16 cellular contexts compared by ENCODE assay signal in genomic region chr17:46115687-46116086, GRCh38.
DNase-seq lines count a peak whose midpoint lies in the region; ATAC-seq and TF ChIP-seq lines count a peak whose summit lies in the region.
"Had no signal": no experiment of that assay in that cellular context is flagged by ENCODE, and none has a peak within 500 bp of the region (broad histone marks: within the 10 kb centered on the region; RNA-seq: fewer than 3 reads in every experiment).

No MANE protein-coding gene starts in this region.

- H3K27me3 ChIP-seq in esophagus muscularis mucosa, result no peaks in the 10 kb centered on the region
- no peaks in the 10 kb centered on the region for H3K27me3 ChIP-seq in mesenchymal stem cell (ENCODE audit: control insufficient read depth in 1 of 2, insufficient read depth in 1 of 2, low read length in 2 of 2)
- no peaks in the 10 kb centered on the region for H3K27me3 ChIP-seq in thoracic aorta (replicated peaks; ENCODE audit: insufficient read depth)
- no peaks in the 10 kb centered on the region for H3K27me3 ChIP-seq in stomach
- H3K27me3 ChIP-seq: body of pancreas, pancreas, tibial nerve had no signal

- no peak overlapping the region for H3K18ac ChIP-seq in mesenchymal stem cell (ENCODE audit: low read depth in 1 of 2, low read length in 2 of 2)

- no peak overlapping the region for H2BK15ac ChIP-seq in mesenchymal stem cell (ENCODE audit: low read depth, poor library complexity, severe bottlenecking)

- TF ChIP-seq POLR2A in esophagus muscularis mucosa (IDR thresholded peaks at IDR 0.05; ENCODE audit: low read depth) (no peak), stomach (IDR thresholded peaks at IDR 0.05) (no peak)

- H3K14ac ChIP-seq in mesenchymal stem cell (ENCODE audit: low read length in 2 of 2), result no peak overlapping the region

- intact Hi-C loops in esophagus muscularis mucosa (cut with DNase I), result no loop called here
- intact Hi-C loops in stomach (cut with DNase I; ENCODE audit: low total_unique reads), result no loop called here

- no peaks in the 10 kb centered on the region for H3K9me3 ChIP-seq in esophagus muscularis mucosa
- no peaks in the 10 kb centered on the region for H3K9me3 ChIP-seq in mesenchymal stem cell (ENCODE audit: control insufficient read depth, low read length)
- H3K9me3 ChIP-seq in thoracic aorta, result no peaks in the 10 kb centered on the region
- no peaks in the 10 kb centered on the region for H3K9me3 ChIP-seq in stomach
- H3K9me3 ChIP-seq: body of pancreas, mucosa of descending colon, pancreas, tibial nerve had no signal

- ATAC-seq in thoracic aorta (ENCODE audit: insufficient number of reproducible peaks, low FRiP score, low read depth) (no peak), GM18870 (IDR thresholded peaks at IDR 0.05; ENCODE audit: unreplicated experiment) (no peak)
- ATAC-seq: body of pancreas; effector memory CD8-positive, alpha-beta T cell; mucosa of descending colon; pancreas had no signal

- H2BK12ac ChIP-seq in mesenchymal stem cell (ENCODE audit: low read length in 2 of 2), result no peak overlapping the region

- H3K27ac ChIP-seq in esophagus muscularis mucosa (replicated peaks in 1 of 4), result peak overlapping the region; percentile 36 to 73 (median 70)
- H3K27ac ChIP-seq in mesenchymal stem cell (ENCODE audit: low read length, poor library complexity, severe bottlenecking), result no peak overlapping the region
- no peak overlapping the region for H3K27ac ChIP-seq in thoracic aorta
- peak overlapping the region in 2 of 5 donors; percentile 10 to 21 for H3K27ac ChIP-seq in stomach
- H3K27ac ChIP-seq: body of pancreas, pancreas, tibial nerve had no signal

- H3K4ac ChIP-seq in mesenchymal stem cell (ENCODE audit: low read depth in 1 of 2, low read length in 2 of 2), result no peak overlapping the region

- no peak overlapping the region for H2BK120ac ChIP-seq in mesenchymal stem cell (ENCODE audit: low read depth, low read length)

- WGBS in esophagus muscularis mucosa, result 48% methylated on average over 6 of the region's 6 CpGs
- WGBS in mesenchymal stem cell, result 87% methylated on average over 6 of the region's 6 CpGs
- WGBS in stomach, 5 donors, result 56 to 75% (median 71%) methylated on average over 6 of the region's 6 CpGs

- no peak overlapping the region for H4K8ac ChIP-seq in mesenchymal stem cell (ENCODE audit: low read length)

- no peak overlapping the region for H2AK5ac ChIP-seq in mesenchymal stem cell (ENCODE audit: low read length, severe bottlenecking)

- no peak overlapping the region for H3K4me2 ChIP-seq in mesenchymal stem cell (ENCODE audit: low read length, poor library complexity, severe bottlenecking)

- H3K36me3 ChIP-seq in esophagus muscularis mucosa, result no peaks in the 10 kb centered on the region
- peaks cover 0 to 3% of the 10 kb centered on the region in 2 experiments for H3K36me3 ChIP-seq in mesenchymal stem cell (ENCODE audit: control insufficient read depth in 1 of 2, insufficient read depth in 2 of 2, low read depth in 1 of 2, low read length in 2 of 2)
- no peaks in the 10 kb centered on the region for H3K36me3 ChIP-seq in thoracic aorta
- no peaks in the 10 kb centered on the region for H3K36me3 ChIP-seq in stomach
- H3K36me3 ChIP-seq: pancreas, tibial nerve had no signal

- no peak overlapping the region for H4K91ac ChIP-seq in mesenchymal stem cell (ENCODE audit: low read length)

- no peak overlapping the region for H3K23ac ChIP-seq in mesenchymal stem cell (ENCODE audit: low read length in 2 of 2)

- H3K4me1 ChIP-seq in esophagus muscularis mucosa (peaks cover 46 to 91% (median 84%) of the 10 kb centered on the region in 4 donors), mesenchymal stem cell (ENCODE audit: control insufficient read depth, insufficient read depth, low read depth, low read length) (peaks cover 9% of the 10 kb centered on the region), thoracic aorta (ENCODE audit: control insufficient read depth in 1 of 2, low read depth in 2 of 2) (peaks cover 27 to 75% of the 10 kb centered on the region in 2 donors), stomach (peaks cover 32 to 91% (median 57%) of the 10 kb centered on the region in 4 donors)

- peaks cover 4% of the 10 kb centered on the region for H3K79me1 ChIP-seq in mesenchymal stem cell (replicated peaks; ENCODE audit: low read length, poor library complexity, severe bottlenecking)

- no peak overlapping the region for H2BK5ac ChIP-seq in mesenchymal stem cell (ENCODE audit: low read depth, low read length, poor library complexity, severe bottlenecking)

- DNase-seq in MV-4-11 (lab: John Stamatoyannopoulos, UW) (peak; percentile 10), esophagus muscularis mucosa (ENCODE audit: extremely low spot score) (no peak), mesenchymal stem cell (peak; percentile 48), thoracic aorta (ENCODE audit: low spot score) (no peak), stomach (no peak)
- no peak for DNase-seq in activated naive CD4-positive, alpha-beta T cell treated with Interleukin-2 at 50 U/mL for 16 hours
- DNase-seq: activated CD4-positive, alpha-beta T cell treated with anti-CD3 and anti-CD28 coated beads, Interleukin-2, amount 10 ng/mL, durations not matched to agents 7 days and 5 days; activated T-cell treated with anti-CD3 and anti-CD28 coated beads, Interleukin-2, amount 50 U/mL, for 48 hours; body of pancreas; effector memory CD8-positive, alpha-beta T cell; mucosa of descending colon; NCI-H82; pancreas; SHP77 had no signal

- peak overlapping the region; percentile 9 for H3K9ac ChIP-seq in mesenchymal stem cell (ENCODE audit: low read length)

- H3K4me3 ChIP-seq in esophagus muscularis mucosa, result peak overlapping the region in 3 of 4 donors; percentile 10 to 23 (median 20)
- no peak overlapping the region for H3K4me3 ChIP-seq in mesenchymal stem cell (ENCODE audit: insufficient read depth in 1 of 2, low read depth in 1 of 2, low read length in 2 of 2)
- peak overlapping the region; percentile 48 for H3K4me3 ChIP-seq in thoracic aorta
- H3K4me3 ChIP-seq in stomach, result no peak overlapping the region
- H3K4me3 ChIP-seq: body of pancreas, mucosa of descending colon, pancreas, tibial nerve had no signal

- no peak for TF ChIP-seq CTCF in esophagus muscularis mucosa (IDR thresholded peaks at IDR 0.05)
- TF ChIP-seq CTCF in thoracic aorta (IDR thresholded peaks at IDR 0.05), result no peak
- TF ChIP-seq CTCF in stomach (IDR thresholded peaks at IDR 0.05), result no peak

- TF ChIP-seq EP300 in esophagus muscularis mucosa (IDR thresholded peaks at IDR 0.05) (no peak), stomach (IDR thresholded peaks at IDR 0.05) (no peak)

- H2AFZ ChIP-seq in mesenchymal stem cell (ENCODE audit: low read depth, low read length), result no peak overlapping the region

Comparison
In these comparisons a context has a peak if more than half of its experiments do, and no peak if none do; other contexts are left out.
1. DNase-seq: peak in MV-4-11 (single experiment) and mesenchymal stem cell (single experiment); none in esophagus muscularis mucosa (single experiment), thoracic aorta (single experiment), stomach (single experiment) and activated naive CD4-positive, alpha-beta T cell treated with Interleukin-2 at 50 U/mL for 16 hours (single experiment).
2. H3K27ac ChIP-seq: peak in esophagus muscularis mucosa (4 of 4); none in mesenchymal stem cell (single experiment) and thoracic aorta (0 of 2).
3. H3K4me3 ChIP-seq: peak in esophagus muscularis mucosa (3 of 4) and thoracic aorta (single experiment); none in mesenchymal stem cell (0 of 2) and stomach (0 of 4).